8 cellular contexts compared by ENCODE assay signal in genomic region chr20:62064788-62065668, GRCh38. TPM values are rescaled to one million over a fixed set of nuclear protein-coding genes. Genes with fewer than 3 reads are reported as not detected.
A peak's percentile ranks its signal among the peaks of the same experiment; 100 is the strongest.
DNase-seq lines count a peak whose midpoint lies in the region; ATAC-seq, FAIRE-seq and TF ChIP-seq lines count a peak whose summit lies in the region.

No MANE protein-coding gene starts in this region.

- peak overlapping the region; percentile 53; the same call in 1 of the 2 replicates for H3K4me3 ChIP-seq in iPS-18c (ENCODE audit: insufficient read depth, low read depth, low read length)
- H3K4me3 ChIP-seq in suprapubic skin, result peak overlapping the region; percentile 71

- no peaks in the 10 kb centered on the region for H3K9me3 Mint-ChIP-seq in activated naive CD4-positive, alpha-beta T cell treated with anti-CD3 and anti-CD28 coated beads, Interleukin-2, amount 50 U/mL, for 72 hours

- H3K9me3 ChIP-seq in iPS-18c (ENCODE audit: control insufficient read depth, insufficient read depth, low read length), result no peaks in the 10 kb centered on the region
- no peaks in the 10 kb centered on the region for H3K9me3 ChIP-seq in suprapubic skin

- CTCF ChIA-PET in HEK293T (lab: Yijun Ruan, JAX), result no interaction called here

- H3K27ac ChIP-seq in suprapubic skin, result peak overlapping the region; percentile 58

- POLR2A ChIA-PET in HEK293T (lab: Yijun Ruan, JAX), result interaction anchor here (1.4 to 4.0 kb wide), 4 partner anchors 22 to 77 kb away, joined by 7 to 37 read pairs (median 12); partner anchors contain the start of gene LSM14B

- H3K4me1 ChIP-seq in suprapubic skin, result peaks cover 42% of the 10 kb centered on the region

- no peak for FAIRE-seq in D721Med (lab: Jason Lieb, UNC)

- TF ChIP-seq CTCF in suprapubic skin (IDR thresholded peaks at IDR 0.05) (no peak), D721Med (IDR thresholded peaks at IDR 0.05; ENCODE audit: insufficient read depth, missing control alignments) (no peak)

- H3K36me3 ChIP-seq in suprapubic skin, result no peaks in the 10 kb centered on the region

- DNase-seq in EL, result peak; percentile 12
- DNase-seq in activated naive CD4-positive, alpha-beta T cell treated with anti-CD3 and anti-CD28 coated beads, Interleukin-2, amount 50 U/mL, for 72 hours (ENCODE audit: low spot score in 2 of 2), result no peak
- peak in 1 of 2 donors; percentile 64 for DNase-seq in suprapubic skin (ENCODE audit: low spot score in 2 of 2)
- DNase-seq in D721Med (ENCODE audit: insufficient read length, low spot score), result no peak
- DNase-seq in HEK293T (ENCODE audit: extremely low spot score), result no peak

- no peaks in the 10 kb centered on the region for H3K27me3 ChIP-seq in suprapubic skin

- TF ChIP-seq POLR2A in suprapubic skin (IDR thresholded peaks at IDR 0.05), result no peak

- no peaks in the 10 kb centered on the region for H3K36me3 Mint-ChIP-seq in activated naive CD4-positive, alpha-beta T cell treated with anti-CD3 and anti-CD28 coated beads, Interleukin-2, amount 50 U/mL, for 72 hours

- peak overlapping the region in 1 of 2 donors; percentile 72 for H3K27ac Mint-ChIP-seq in activated naive CD4-positive, alpha-beta T cell treated with anti-CD3 and anti-CD28 coated beads, Interleukin-2, amount 50 U/mL, for 72 hours

- TF ChIP-seq EP300 in suprapubic skin (IDR thresholded peaks at IDR 0.05), result no peak

- peak; percentile 37 for ATAC-seq in GM19397 (IDR thresholded peaks at IDR 0.05; ENCODE audit: unreplicated experiment)
- ATAC-seq in HG03432 (IDR thresholded peaks at IDR 0.05; ENCODE audit: unreplicated experiment), result peak; percentile 38
- ATAC-seq in activated naive CD4-positive, alpha-beta T cell treated with anti-CD3 and anti-CD28 coated beads, Interleukin-2, amount 50 U/mL, for 72 hours, result peak; percentile 6 to 20

- 0% methylated on average over 10 of the region's 162 CpGs for WGBS in suprapubic skin

TF ChIP-seq in HEK293T, 16 proteins besides CTCF, POLR2A, EP300 and RAD21:
- TF ChIP-seq BHLHE40 (IDR thresholded peaks at IDR 0.05; ENCODE audit: borderline replicate concordance) (no peak), ARNT (IDR thresholded peaks at IDR 0.05) (no peak), HDGF (IDR thresholded peaks at IDR 0.05; ENCODE audit: borderline replicate concordance) (no peak)

RNA-seq across cellular contexts. Expression of gene TAF4, which starts 0.7 kb away (rescaled TPM):
- 10 to 100 TPM; 16.3 to 22.0 TPM for total RNA-seq in activated naive CD4-positive, alpha-beta T cell treated with anti-CD3 and anti-CD28 coated beads, Interleukin-2, amount 50 U/mL, for 72 hours
- total RNA-seq in suprapubic skin, result 10 to 100 TPM; 18.0 to 31.8 (median 25.8) TPM

RNA-seq across cellular contexts. Expression of gene LSM14B, which starts 57.2 kb away (rescaled TPM):
- total RNA-seq in activated naive CD4-positive, alpha-beta T cell treated with anti-CD3 and anti-CD28 coated beads, Interleukin-2, amount 50 U/mL, for 72 hours, result 10 to 100 TPM; 34.3 to 35.6 TPM
- total RNA-seq in suprapubic skin, result 10 to 100 TPM; 32.4 to 45.7 (median 37.0) TPM
